In genomic region chr19:31351212-31352193, GRCh38 we compare ENCODE assay signal across 8 cellular contexts. TPM values are rescaled to one million over a fixed set of nuclear protein-coding genes. Genes with fewer than 3 reads are reported as not detected.
A peak's percentile ranks its signal among the peaks of the same experiment; 100 is the strongest.
DNase-seq lines count a peak whose midpoint lies in the region; ATAC-seq, FAIRE-seq and TF ChIP-seq lines count a peak whose summit lies in the region.

No MANE protein-coding gene starts in this region.

- TF ChIP-seq CTCF in pancreas (IDR thresholded peaks at IDR 0.05): no peak

- intact Hi-C loops in activated CD4-positive, alpha-beta memory T cell treated with anti-CD3 and anti-CD28 coated beads for 36 hours (cut with micrococcal nuclease): loop anchor here (10.0 kb wide), 1 partner anchor 1127 kb away; no protein-coding TSS in a partner anchor
- intact Hi-C loops in Right ventricle myocardium superior (cut with DNase I): loop anchor here (10.0 kb wide), 1 partner anchor 667 kb away; no protein-coding TSS in a partner anchor
- intact Hi-C loops in pancreas (cut with DNase I): loop anchor here in 1 of 3 donors (10.0 kb wide), 1 partner anchor 667 kb away; no protein-coding TSS in a partner anchor

- H3K4me1 Mint-ChIP-seq in activated CD4-positive, alpha-beta memory T cell treated with anti-CD3 and anti-CD28 coated beads for 36 hours (ENCODE audit: low read depth): peaks cover 54% of the 10 kb centered on the region

- DNase-seq in NCI-H748 (lab: John Stamatoyannopoulos, UW; ENCODE audit: unreplicated experiment) (peak; percentile 31), NCI-H748 treated with DMSO at 0.1 percent for 48 hours (lab: John Stamatoyannopoulos, UW) (no peak), Right ventricle myocardium superior (peak; percentile 64), pancreas (peak; percentile 22 to 79 (median 41)), middle frontal gyrus (ENCODE audit: extremely low spot score, low spot score) (no peak)
- DNase-seq in activated CD4-positive, alpha-beta memory T cell treated with anti-CD3 and anti-CD28 coated beads for 36 hours: no peak

- H3K9me3 Mint-ChIP-seq in activated CD4-positive, alpha-beta memory T cell treated with anti-CD3 and anti-CD28 coated beads for 36 hours: no peaks in the 10 kb centered on the region

- H3K36me3 Mint-ChIP-seq in activated CD4-positive, alpha-beta memory T cell treated with anti-CD3 and anti-CD28 coated beads for 36 hours: no peaks in the 10 kb centered on the region

- 10 to 16% methylated on average over 78 to 99 of the region's 99 CpGs for WGBS in pancreas, 2 donors

- FAIRE-seq in pancreas (lab: Jason Lieb, UNC): no peak

- peak overlapping the region; percentile 33 to 95 (median 86) for H3K4me3 ChIP-seq in pancreas

- no peaks in the 10 kb centered on the region for H3K4me1 ChIP-seq in pancreas

- CTCF ChIA-PET in activated CD4-positive, alpha-beta memory T cell treated with anti-CD3 and anti-CD28 coated beads for 36 hours (lab: Charles Lee): interaction anchor here (1.7 kb wide), 1 partner anchor 567 kb away, joined by 3 read pairs; no protein-coding TSS in a partner anchor

- H3K27me3 ChIP-seq in pancreas: peaks cover 0 to 19% (median 2%) of the 10 kb centered on the region in 4 donors

- H3K27ac Mint-ChIP-seq in activated CD4-positive, alpha-beta memory T cell treated with anti-CD3 and anti-CD28 coated beads for 36 hours: no peak overlapping the region

- H3K27ac ChIP-seq in pancreas: no peak overlapping the region

- POLR2A ChIA-PET in activated CD4-positive, alpha-beta memory T cell treated with anti-CD3 and anti-CD28 coated beads for 36 hours (lab: Charles Lee): no interaction called here

- peaks cover 62% of the 10 kb centered on the region for H3K27me3 Mint-ChIP-seq in activated CD4-positive, alpha-beta memory T cell treated with anti-CD3 and anti-CD28 coated beads for 36 hours

- no peaks in the 10 kb centered on the region for H3K36me3 ChIP-seq in pancreas

- peak overlapping the region; percentile 77 for H3K4me3 Mint-ChIP-seq in activated CD4-positive, alpha-beta memory T cell treated with anti-CD3 and anti-CD28 coated beads for 36 hours

- no peaks in the 10 kb centered on the region for H3K9me3 ChIP-seq in pancreas

- peak; percentile 15 for ATAC-seq in Right ventricle myocardium superior (ENCODE audit: poor library complexity)
- peak; percentile 26 to 34 (median 32) for ATAC-seq in pancreas
- ATAC-seq in GM19452 (IDR thresholded peaks at IDR 0.05; ENCODE audit: unreplicated experiment): no peak
- no peak for ATAC-seq in HG03108 (IDR thresholded peaks at IDR 0.05; ENCODE audit: unreplicated experiment)

RNA-seq across cellular contexts. Expression of gene TSHZ3, which starts 2.3 kb away (rescaled TPM):
- 1 to 10 TPM; 1.6 to 2.6 TPM for total RNA-seq in activated CD4-positive, alpha-beta memory T cell treated with anti-CD3 and anti-CD28 coated beads for 36 hours
- 3.1 TPM for total RNA-seq in Right ventricle myocardium superior
- 1 to 10 TPM in 5 of 6 donors, under 1 TPM in 1; 0.88 to 3.2 (median 1.9) TPM for total RNA-seq in pancreas
- 1 to 10 TPM in 1 of 2 donors, under 1 TPM in 1; 0.87 to 1.6 TPM for polyA plus RNA-seq in pancreas

Comparison
In these comparisons a context has a peak if more than half of its experiments do, and no peak if none do; other contexts are left out.
1. DNase-seq: peak in NCI-H748 (single experiment), Right ventricle myocardium superior (single experiment) and pancreas (6 of 6); none in NCI-H748 treated with DMSO at 0.1 percent for 48 hours (single experiment), activated CD4-positive, alpha-beta memory T cell treated with anti-CD3 and anti-CD28 coated beads for 36 hours (single experiment) and middle frontal gyrus (single experiment).
2. ATAC-seq: peak in Right ventricle myocardium superior (single experiment) and pancreas (4 of 4); none in GM19452 (single experiment) and HG03108 (single experiment).